In the genomic region with DNA sequence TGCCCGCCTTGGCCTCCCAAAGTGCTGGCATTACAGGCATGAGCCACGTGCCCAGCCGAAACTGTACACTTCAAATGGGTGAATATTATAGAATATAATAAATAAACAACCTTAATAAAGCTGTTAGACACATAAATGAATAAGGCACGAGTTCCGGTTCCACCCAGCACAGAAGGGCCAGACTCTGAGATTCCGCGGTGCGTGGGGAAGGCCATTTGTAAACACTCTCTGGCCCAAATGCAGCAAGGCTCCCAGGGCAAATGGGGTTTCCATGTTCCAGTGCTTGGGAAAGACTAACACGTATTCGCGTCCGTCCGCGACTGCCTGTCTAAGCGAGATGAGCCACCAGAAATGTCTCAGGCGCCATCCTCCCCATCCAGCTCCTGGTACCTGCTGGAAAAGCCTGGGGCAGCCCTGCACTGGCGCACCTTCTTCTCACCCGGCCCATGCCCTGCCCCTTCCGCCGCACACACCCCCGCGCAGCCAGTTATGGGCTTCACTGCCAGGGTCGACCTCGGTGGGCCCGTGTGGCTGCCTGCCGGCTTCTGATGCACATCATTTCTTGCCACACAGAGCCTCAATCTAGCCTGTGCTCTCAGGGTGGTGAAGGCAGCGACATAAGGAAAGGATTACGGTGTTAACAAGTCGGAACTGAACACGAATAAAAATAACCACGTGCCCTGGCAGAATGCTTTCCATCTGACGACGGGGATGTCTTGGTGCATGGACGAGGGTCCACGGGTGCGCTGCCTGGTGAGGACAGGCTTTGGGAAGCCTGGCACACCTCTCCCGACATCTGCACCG, we compare ENCODE assay signal across 24 cellular contexts. TPM values are rescaled to one million over a fixed set of nuclear protein-coding genes. Genes with fewer than 3 reads are reported as not detected.
DNase-seq lines count a peak whose midpoint lies in the region; ATAC-seq and TF ChIP-seq lines count a peak whose summit lies in the region.
"Had no signal": no experiment of that assay in that cellular context is flagged by ENCODE, and none has a peak within 500 bp of the region (broad histone marks: within the 10 kb centered on the region; RNA-seq: fewer than 3 reads in every experiment).

No MANE protein-coding gene starts in this region.

- no peaks in the 10 kb centered on the region for H3K79me2 ChIP-seq in DND-41 (ENCODE audit: insufficient read depth, low read length)
- no peaks in the 10 kb centered on the region for H3K79me2 ChIP-seq in hepatocyte

- H4K20me1 ChIP-seq in DND-41 (ENCODE audit: insufficient read depth, low read length) (peaks cover 13% of the 10 kb centered on the region), hepatocyte (ENCODE audit: insufficient read depth, poor library complexity, severe bottlenecking) (no peaks in the 10 kb centered on the region)

- peaks cover 0 to 13% of the 10 kb centered on the region in 2 donors for H3K9me3 ChIP-seq in right atrium auricular region
- peaks cover 3% of the 10 kb centered on the region for H3K9me3 ChIP-seq in DND-41 (ENCODE audit: insufficient read depth, low read length, severe bottlenecking)
- H3K9me3 ChIP-seq in effector memory CD4-positive, alpha-beta T cell (ENCODE audit: control insufficient read depth, low read length) = peaks cover 21% of the 10 kb centered on the region
- no peaks in the 10 kb centered on the region for H3K9me3 ChIP-seq in hepatocyte (ENCODE audit: low read depth)
- H3K9me3 ChIP-seq: thyroid gland had no signal

- H3K27ac ChIP-seq in right atrium auricular region (peak overlapping the region; percentile 16 to 97), DND-41 (ENCODE audit: low read length) (no peak overlapping the region), hepatocyte (no peak overlapping the region)
- peak overlapping the region; percentile 8 for H3K27ac ChIP-seq in effector memory CD4-positive, alpha-beta T cell (ENCODE audit: insufficient read depth, low read length, poor library complexity, severe bottlenecking)
- H3K27ac ChIP-seq: brain microvascular endothelial cell, dorsolateral prefrontal cortex, SJSA1, stomach, thyroid gland had no signal

- H3K4me3 Mint-ChIP-seq in type B pancreatic cell (no peak overlapping the region), osteocyte (ENCODE audit: unreplicated experiment) (no peak overlapping the region)

- H3K4me3 ChIP-seq in right atrium auricular region (no peak overlapping the region), DND-41 (ENCODE audit: low read depth in 1 of 2, low read length in 2 of 2) (no peak overlapping the region), hepatocyte (no peak overlapping the region)
- H3K4me3 ChIP-seq in effector memory CD4-positive, alpha-beta T cell (ENCODE audit: insufficient read depth, low read depth, low read length, poor library complexity, severe bottlenecking) = no peak overlapping the region
- H3K4me3 ChIP-seq: dorsolateral prefrontal cortex, gastrocnemius medialis, SJSA1, stomach, thyroid gland had no signal

- peaks cover 0 to 36% of the 10 kb centered on the region in 2 donors for H3K4me1 ChIP-seq in right atrium auricular region
- H3K4me1 ChIP-seq in DND-41 (ENCODE audit: insufficient read depth, low read length) = peaks cover 28% of the 10 kb centered on the region
- peaks cover 31% of the 10 kb centered on the region for H3K4me1 ChIP-seq in effector memory CD4-positive, alpha-beta T cell (ENCODE audit: control insufficient read depth, insufficient read depth, low read length, poor library complexity, severe bottlenecking)
- peaks cover 11% of the 10 kb centered on the region for H3K4me1 ChIP-seq in hepatocyte (ENCODE audit: insufficient read depth)
- H3K4me1 ChIP-seq: SJSA1 had no signal

- peaks cover 28% of the 10 kb centered on the region for H3K27me3 Mint-ChIP-seq in type B pancreatic cell
- H3K27me3 Mint-ChIP-seq in osteocyte (ENCODE audit: unreplicated experiment) = peaks cover 30% of the 10 kb centered on the region
- H3K27me3 Mint-ChIP-seq: activated T-helper 17 cell treated with anti-CD3 and anti-CD28 coated beads, Interleukin-2, amount 50 U/mL, for 72 hours had no signal

- intact Hi-C loops in cardiac septum (cut with DNase I) = no loop called here

- no peaks in the 10 kb centered on the region for H3K4me1 Mint-ChIP-seq in type B pancreatic cell (ENCODE audit: unreplicated experiment)
- peaks cover 8% of the 10 kb centered on the region for H3K4me1 Mint-ChIP-seq in osteocyte (ENCODE audit: unreplicated experiment)

- TF ChIP-seq CTCF in right atrium auricular region (IDR thresholded peaks at IDR 0.05) (no peak), DND-41 (IDR thresholded peaks at IDR 0.05; ENCODE audit: borderline replicate concordance, extremely low read depth, low read length, poor library complexity, severe bottlenecking) (no peak), type B pancreatic cell (conservative IDR thresholded peaks at IDR 0.05) (no peak), osteocyte (IDR thresholded peaks at IDR 0.05) (no peak), hepatocyte (IDR thresholded peaks at IDR 0.05; ENCODE audit: poor library complexity) (no peak)

- no peaks in the 10 kb centered on the region for H3K9me3 Mint-ChIP-seq in type B pancreatic cell
- H3K9me3 Mint-ChIP-seq in osteocyte (ENCODE audit: unreplicated experiment) = no peaks in the 10 kb centered on the region
- H3K9me3 Mint-ChIP-seq: activated T-helper 17 cell treated with anti-CD3 and anti-CD28 coated beads, Interleukin-2, amount 50 U/mL, for 72 hours had no signal

- H3K9ac ChIP-seq in DND-41 (ENCODE audit: low read depth, low read length) = no peak overlapping the region

- H3K9me2 ChIP-seq in hepatocyte (replicated peaks; ENCODE audit: insufficient read depth) = no peaks in the 10 kb centered on the region

- H2AFZ ChIP-seq in DND-41 (ENCODE audit: low read depth, low read length) (no peak overlapping the region), hepatocyte (no peak overlapping the region)

- no peak for ATAC-seq in DND-41 (ENCODE audit: insufficient read depth, low read depth)
- ATAC-seq: gastrocnemius medialis, left colon, sciatic nerve had no signal

- no peak for DNase-seq in right atrium auricular region (ENCODE audit: low spot score)
- DNase-seq in cardiac septum (ENCODE audit: low spot score) = no peak
- DNase-seq in DND-41 = no peak
- DNase-seq in effector memory CD4-positive, alpha-beta T cell = no peak
- DNase-seq in type B pancreatic cell (ENCODE audit: extremely low spot score, unreplicated experiment) = no peak
- no peak for DNase-seq in osteocyte (ENCODE audit: extremely low spot score, unreplicated experiment)
- DNase-seq in hepatocyte (ENCODE audit: low spot score) = no peak
- DNase-seq: amniotic stem cell; brain microvascular endothelial cell; Calu3; dorsolateral prefrontal cortex; HCEC 1CT; hippocampal formation; NCI-H1048; NCI-H1694; NCI-H446; stimulated activated CD4-positive, alpha-beta T cell treated with anti-CD3 and anti-CD28 coated beads, Interleukin-12 subunit alpha, Interleukin-12 subunit beta, amount 100 ng/mL, for 4 hours had no signal

- peak overlapping the region; percentile 53 for H3K4me2 ChIP-seq in DND-41 (ENCODE audit: insufficient read depth, low read length)
- no peak overlapping the region for H3K4me2 ChIP-seq in hepatocyte

- H3K36me3 Mint-ChIP-seq in type B pancreatic cell (no peaks in the 10 kb centered on the region), osteocyte (ENCODE audit: unreplicated experiment) (no peaks in the 10 kb centered on the region)

- 88% methylated on average over 38 of the region's 38 CpGs for WGBS in hepatocyte (ENCODE audit: low lambda C conversion rate, missing lambda C conversion rate)

- H3K36me3 ChIP-seq in right atrium auricular region (no peaks in the 10 kb centered on the region), DND-41 (ENCODE audit: insufficient read depth, low read length) (no peaks in the 10 kb centered on the region), hepatocyte (replicated peaks; ENCODE audit: insufficient read depth, low read depth) (no peaks in the 10 kb centered on the region)
- no peaks in the 10 kb centered on the region for H3K36me3 ChIP-seq in effector memory CD4-positive, alpha-beta T cell (ENCODE audit: control insufficient read depth, insufficient read depth, low read length)
- H3K36me3 ChIP-seq: brain microvascular endothelial cell, gastrocnemius medialis, SJSA1, stomach, thyroid gland had no signal

- peak overlapping the region; percentile 50 for H3K27ac Mint-ChIP-seq in type B pancreatic cell
- H3K27ac Mint-ChIP-seq in osteocyte (ENCODE audit: unreplicated experiment) = no peak overlapping the region
- H3K27ac Mint-ChIP-seq: activated T-helper 17 cell treated with anti-CD3 and anti-CD28 coated beads, Interleukin-2, amount 50 U/mL, for 72 hours had no signal

- no peaks in the 10 kb centered on the region for H3K27me3 ChIP-seq in right atrium auricular region
- no peaks in the 10 kb centered on the region for H3K27me3 ChIP-seq in DND-41 (ENCODE audit: insufficient read depth, low read length, poor library complexity)
- no peaks in the 10 kb centered on the region for H3K27me3 ChIP-seq in effector memory CD4-positive, alpha-beta T cell (replicated peaks; ENCODE audit: control insufficient read depth, insufficient read depth, low read length, poor library complexity, severe bottlenecking)
- H3K27me3 ChIP-seq in hepatocyte = no peaks in the 10 kb centered on the region
- H3K27me3 ChIP-seq: gastrocnemius medialis, thyroid gland had no signal

RNA-seq across cellular contexts. Expression of a gene that starts 5.5 kb away (rescaled TPM):
- total RNA-seq in right atrium auricular region (10 to 100 TPM; 26.1 to 26.8 TPM), cardiac septum (51.0 TPM), type B pancreatic cell (ENCODE audit: low replicate concordance) (45.6 and 66.3 TPM in 2 replicates), osteocyte (67.8 and 68.7 TPM in 2 replicates), hepatocyte (32.5 and 43.1 TPM in 2 replicates)
- 4.8 and 7.1 TPM in 2 replicates for polyA plus RNA-seq in hepatocyte

RNA-seq across cellular contexts. Expression of a gene that starts 26.4 kb away (rescaled TPM):
- total RNA-seq in right atrium auricular region (100 to 1,000 TPM; 258 to 313 TPM), cardiac septum (198 TPM), type B pancreatic cell (ENCODE audit: low replicate concordance) (207 and 236 TPM in 2 replicates), osteocyte (209 and 217 TPM in 2 replicates), hepatocyte (270 and 277 TPM in 2 replicates)
- polyA plus RNA-seq in hepatocyte = 408 and 450 TPM in 2 replicates

RNA-seq across cellular contexts. Expression of a gene that starts 26.8 kb away (rescaled TPM):
- total RNA-seq in right atrium auricular region = 1 to 10 TPM; 8.3 to 9.0 TPM
- total RNA-seq in cardiac septum = 8.0 TPM
- 20.5 and 25.5 TPM in 2 replicates for total RNA-seq in type B pancreatic cell (ENCODE audit: low replicate concordance)
- 18.3 and 19.9 TPM in 2 replicates for total RNA-seq in osteocyte
- 13.0 and 14.4 TPM in 2 replicates for total RNA-seq in hepatocyte
- polyA plus RNA-seq in hepatocyte = 1.8 and 2.1 TPM in 2 replicates

RNA-seq across cellular contexts. Expression of a gene that starts 51.1 kb away (rescaled TPM):
- total RNA-seq in right atrium auricular region (10 to 100 TPM in 1 of 2 donors, 1 to 10 TPM in 1; 8.3 to 18.0 TPM), cardiac septum (13.6 TPM), type B pancreatic cell (ENCODE audit: low replicate concordance) (18.5 and 22.2 TPM in 2 replicates), osteocyte (17.3 and 22.8 TPM in 2 replicates), hepatocyte (6.6 and 7.5 TPM in 2 replicates)
- 2.9 and 3.3 TPM in 2 replicates for polyA plus RNA-seq in hepatocyte

Comparison
In these comparisons a context has a peak if more than half of its experiments do, and no peak if none do; other contexts are left out.
1. H3K27ac ChIP-seq: peak in right atrium auricular region (2 of 2) and effector memory CD4-positive, alpha-beta T cell (single experiment); none in DND-41 (single experiment) and hepatocyte (single experiment).